Comparison of ENCODE assay signal across 8 cellular contexts in the genomic region with DNA sequence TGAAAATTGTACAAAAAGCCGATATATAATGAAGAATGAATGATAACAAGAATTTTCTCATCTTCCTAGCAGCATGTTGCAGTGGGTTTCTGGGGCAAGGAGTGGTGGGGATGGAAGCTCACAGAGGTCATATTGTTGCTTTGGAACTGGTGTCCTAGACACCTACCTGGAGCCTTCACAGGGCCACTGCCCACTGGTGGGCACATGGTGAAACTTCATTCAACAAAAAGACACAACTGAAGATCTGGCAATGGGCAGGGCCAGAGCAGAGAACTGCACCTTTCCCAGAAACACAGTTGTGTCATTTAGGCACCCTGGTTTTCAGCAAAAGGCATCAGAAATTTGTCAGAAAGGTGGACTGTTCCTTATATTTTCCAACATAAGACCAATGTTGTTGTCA.
DNase-seq lines count a peak whose midpoint lies in the region; ATAC-seq, FAIRE-seq and TF ChIP-seq lines count a peak whose summit lies in the region.
"Had no signal": no experiment of that assay in that cellular context is flagged by ENCODE, and none has a peak within 500 bp of the region (broad histone marks: within the 10 kb centered on the region; RNA-seq: fewer than 3 reads in every experiment).

No MANE protein-coding gene starts in this region.

- H3K27ac ChIP-seq in K562 (ENCODE audit: extremely low read depth, low read depth, low read length) = no peak overlapping the region

- WGBS in K562 (ENCODE audit: insufficient coverage, low coverage, missing lambda C conversion rate) = 0% methylated on average over 1 of the region's 1 CpG

- CTCF ChIA-PET in K562 (lab: Yijun Ruan, JAX; ENCODE audit: low intra/inter-chr PET ratio) = no interaction called here

- no peaks in the 10 kb centered on the region for H4K20me1 ChIP-seq in K562 (replicated peaks; ENCODE audit: control insufficient read depth, insufficient read depth, low read length)

- no peak overlapping the region for H3K4me3 ChIP-seq in K562

- H3K4me1 ChIP-seq in K562 (replicated peaks in 1 of 2; ENCODE audit: control insufficient read depth in 2 of 2, insufficient read depth in 2 of 2, low read length in 2 of 2) = no peaks in the 10 kb centered on the region

- no TSS peak for BruUV-seq in K562 (replicated peaks; lab: Mats Ljungman, UMichigan)

- no peak for TF ChIP-seq EP300 in K562 (IDR thresholded peaks at IDR 0.05; ENCODE audit: low read length)

- no peaks in the 10 kb centered on the region for H3K27me3 Mint-ChIP-seq in neural crest cell (ENCODE audit: low read depth)

- ATAC-seq in K562 (peak; percentile 70), HG02642 (IDR thresholded peaks at IDR 0.05; ENCODE audit: poor library complexity, unreplicated experiment) (no peak)

- intact Hi-C loops in K562 (cut with micrococcal nuclease) = loop anchor here (5.0 kb wide), 1 partner anchor 315 kb away; no protein-coding TSS in a partner anchor

- no peak overlapping the region for H3K4me2 ChIP-seq in K562 (ENCODE audit: insufficient read depth, low read length)

- FAIRE-seq in K562 (lab: Jason Lieb, UNC) = no peak

- peaks cover 3% of the 10 kb centered on the region for H3K36me3 Mint-ChIP-seq in neural crest cell (ENCODE audit: low read depth)

- in situ Hi-C loops in K562 (cut with MboI) = no loop called here
- in situ Hi-C loops in GM13976 (cut with MboI; ENCODE audit: low sequenced_read_pairs, unreplicated experiment) = no loop called here

- peaks cover 6% of the 10 kb centered on the region for H3K9me3 Mint-ChIP-seq in neural crest cell

- H3K9ac ChIP-seq in K562 (ENCODE audit: insufficient read depth in 1 of 2, low read depth in 2 of 2, low read length in 2 of 2) = no peak overlapping the region

- TF ChIP-seq CTCF in GM12874 (IDR thresholded peaks at IDR 0.05; ENCODE audit: insufficient read depth, low read depth, low read length) (peak; percentile 61), K562 (IDR thresholded peaks at IDR 0.05 in 2 of 3, conservative IDR thresholded peaks at IDR 0.05 in 1 of 3; ENCODE audit: insufficient read depth in 2 of 3, low read depth in 1 of 3, low read length in 3 of 3) (peak; percentile 32 to 42 (median 32); a peak in 5 of 6 replicates), neural crest cell (conservative IDR thresholded peaks at IDR 0.05) (peak; percentile 49), GM13976 (IDR thresholded peaks at IDR 0.05; ENCODE audit: borderline replicate concordance, control extremely low read depth, extremely low read depth, insufficient read depth, missing control alignments) (no peak)

- DNase-seq in LHCN-M2 (ENCODE audit: low read depth) = peak; percentile 37
- peak in 1 of 4 experiments; percentile 9 for DNase-seq in K562 (ENCODE audit: extremely low read depth in 1 of 4, low spot score in 3 of 4)
- no peak for DNase-seq in neural crest cell (ENCODE audit: low read depth, low spot score)
- DNase-seq in GM13976 (ENCODE audit: low spot score) = no peak
- DNase-seq in NCI-H1092 (lab: John Stamatoyannopoulos, UW) = no peak
- DNase-seq: NCI-H187 treated with DMSO at 0.1 percent for 48 hours had no signal

- peaks cover 0 to 21% of the 10 kb centered on the region in 2 experiments; a peak in 1 of 5 replicates for H3K27me3 ChIP-seq in K562 (ENCODE audit: control insufficient read depth in 2 of 2, insufficient read depth in 2 of 2, low read length in 2 of 2)

- H2AFZ ChIP-seq in K562 (ENCODE audit: low read depth, low read length) = no peak overlapping the region

- TF ChIP-seq RAD21 in K562 (CRISPR knock-in tag; conservative IDR thresholded peaks at IDR 0.05 in 1 of 2, IDR thresholded peaks at IDR 0.05 in 1 of 2) = no peak

- no peaks in the 10 kb centered on the region for H3K79me2 ChIP-seq in K562 (ENCODE audit: control insufficient read depth, insufficient read depth, low read length)

- POLR2A ChIA-PET in K562 (lab: Yijun Ruan, JAX) = no interaction called here

- no peak overlapping the region for H3K4me3 Mint-ChIP-seq in neural crest cell

- no peaks in the 10 kb centered on the region for H3K9me1 ChIP-seq in K562 (ENCODE audit: control insufficient read depth, insufficient read depth, low read length)

- no peaks in the 10 kb centered on the region for H3K36me3 ChIP-seq in K562 (ENCODE audit: control insufficient read depth, insufficient read depth, low read length)

- no peak for TF ChIP-seq POLR2A in K562 (conservative IDR thresholded peaks at IDR 0.05)

- H3K4me1 Mint-ChIP-seq in neural crest cell = peaks cover 21% of the 10 kb centered on the region

- H3K9me3 ChIP-seq in K562 (replicated peaks; ENCODE audit: control insufficient read depth, insufficient read depth, low read depth, low read length) = no peaks in the 10 kb centered on the region

- no peak overlapping the region for H3K27ac Mint-ChIP-seq in neural crest cell (ENCODE audit: unreplicated experiment)

TF ChIP-seq in K562, 482 proteins besides CTCF, POLR2A, EP300 and RAD21 (continues in another document):
- no peak for TF ChIP-seq ZNF75A (CRISPR knock-in tag; IDR thresholded peaks at IDR 0.05)
- TF ChIP-seq, protein P1, sequence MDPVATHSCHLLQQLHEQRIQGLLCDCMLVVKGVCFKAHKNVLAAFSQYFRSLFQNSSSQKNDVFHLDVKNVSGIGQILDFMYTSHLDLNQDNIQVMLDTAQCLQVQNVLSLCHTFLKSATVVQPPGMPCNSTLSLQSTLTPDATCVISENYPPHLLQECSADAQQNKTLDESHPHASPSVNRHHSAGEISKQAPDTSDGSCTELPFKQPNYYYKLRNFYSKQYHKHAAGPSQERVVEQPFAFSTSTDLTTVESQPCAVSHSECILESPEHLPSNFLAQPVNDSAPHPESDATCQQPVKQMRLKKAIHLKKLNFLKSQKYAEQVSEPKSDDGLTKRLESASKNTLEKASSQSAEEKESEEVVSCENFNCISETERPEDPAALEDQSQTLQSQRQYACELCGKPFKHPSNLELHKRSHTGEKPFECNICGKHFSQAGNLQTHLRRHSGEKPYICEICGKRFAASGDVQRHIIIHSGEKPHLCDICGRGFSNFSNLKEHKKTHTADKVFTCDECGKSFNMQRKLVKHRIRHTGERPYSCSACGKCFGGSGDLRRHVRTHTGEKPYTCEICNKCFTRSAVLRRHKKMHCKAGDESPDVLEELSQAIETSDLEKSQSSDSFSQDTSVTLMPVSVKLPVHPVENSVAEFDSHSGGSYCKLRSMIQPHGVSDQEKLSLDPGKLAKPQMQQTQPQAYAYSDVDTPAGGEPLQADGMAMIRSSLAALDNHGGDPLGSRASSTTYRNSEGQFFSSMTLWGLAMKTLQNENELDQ (CRISPR knock-in tag; IDR thresholded peaks at IDR 0.05; ENCODE audit: borderline replicate concordance) = no peak
- TF ChIP-seq, protein P2, sequence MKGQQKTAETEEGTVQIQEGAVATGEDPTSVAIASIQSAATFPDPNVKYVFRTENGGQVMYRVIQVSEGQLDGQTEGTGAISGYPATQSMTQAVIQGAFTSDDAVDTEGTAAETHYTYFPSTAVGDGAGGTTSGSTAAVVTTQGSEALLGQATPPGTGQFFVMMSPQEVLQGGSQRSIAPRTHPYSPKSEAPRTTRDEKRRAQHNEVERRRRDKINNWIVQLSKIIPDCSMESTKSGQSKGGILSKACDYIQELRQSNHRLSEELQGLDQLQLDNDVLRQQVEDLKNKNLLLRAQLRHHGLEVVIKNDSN (CRISPR knock-in tag; IDR thresholded peaks at IDR 0.05) = no peak
